In the genomic region with DNA sequence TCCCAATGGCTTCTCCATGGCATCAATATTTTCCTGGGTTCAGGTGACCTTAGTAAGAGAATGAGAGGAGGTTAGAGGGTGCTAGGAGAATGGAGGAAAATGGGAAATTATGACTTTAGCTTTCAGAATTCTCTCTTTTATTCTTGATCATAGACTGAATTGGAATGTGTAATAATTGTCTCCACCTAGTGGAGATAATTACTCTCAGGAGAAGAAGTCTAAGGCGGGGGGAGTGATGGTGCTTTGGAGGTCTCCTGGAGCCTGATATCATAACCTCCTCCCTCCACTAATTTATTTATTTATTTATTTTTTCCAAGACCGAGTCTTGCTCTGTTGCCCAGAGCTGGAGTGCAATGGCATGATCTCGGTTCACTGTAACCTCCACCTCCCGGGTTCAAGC, we compare ENCODE assay signal across 12 cellular contexts.
A peak's percentile ranks its signal among the peaks of the same experiment; 100 is the strongest.
DNase-seq lines count a peak whose midpoint lies in the region; ATAC-seq, FAIRE-seq and TF ChIP-seq lines count a peak whose summit lies in the region.
"Had no signal": no experiment of that assay in that cellular context is flagged by ENCODE, and none has a peak within 500 bp of the region (broad histone marks: within the 10 kb centered on the region; RNA-seq: fewer than 3 reads in every experiment).

No MANE protein-coding gene starts in this region.

- ATAC-seq in K562 (0 out of 3 replicates have a peak, but pooled peaks have one; percentile 42), GM21825 (IDR thresholded peaks at IDR 0.05; ENCODE audit: unreplicated experiment) (no peak)

- no peaks in the 10 kb centered on the region for H3K9me1 ChIP-seq in K562 (ENCODE audit: control insufficient read depth, insufficient read depth, low read length)

- TF ChIP-seq RAD21 in K562 (CRISPR knock-in tag; conservative IDR thresholded peaks at IDR 0.05 in 1 of 2, IDR thresholded peaks at IDR 0.05 in 1 of 2): peak in 1 of 2 experiments; percentile 43; a peak in 2 of 4 replicates

- H3K36me3 ChIP-seq in K562 (ENCODE audit: control insufficient read depth, insufficient read depth, low read length) (no peaks in the 10 kb centered on the region), hepatocyte (replicated peaks; ENCODE audit: insufficient read depth, low read depth) (no peaks in the 10 kb centered on the region)

- no peak for FAIRE-seq in K562 (lab: Jason Lieb, UNC)

- no peaks in the 10 kb centered on the region for H3K9me2 ChIP-seq in hepatocyte (replicated peaks; ENCODE audit: insufficient read depth)

- H3K4me3 ChIP-seq in K562 (no peak overlapping the region), hepatocyte (no peak overlapping the region)

- H2AFZ ChIP-seq in K562 (ENCODE audit: low read depth, low read length) (no peak overlapping the region), hepatocyte (no peak overlapping the region)

- POLR2A ChIA-PET in K562 (lab: Yijun Ruan, JAX): no interaction called here

- CTCF ChIA-PET in K562 (lab: Yijun Ruan, JAX; ENCODE audit: low intra/inter-chr PET ratio): interaction anchor here (0.6 kb wide), 1 partner anchor 215 kb away, joined by 3 read pairs; no protein-coding TSS in a partner anchor

- in situ Hi-C loops in K562 (cut with MboI): no loop called here

- intact Hi-C loops in K562 (cut with micrococcal nuclease): loop anchor here (10.0 kb wide), 1 partner anchor 217 kb away; a partner anchor contains a TSS

- no peaks in the 10 kb centered on the region for H3K4me1 ChIP-seq in K562 (replicated peaks in 1 of 2; ENCODE audit: control insufficient read depth in 2 of 2, insufficient read depth in 2 of 2, low read length in 2 of 2)
- H3K4me1 ChIP-seq in hepatocyte (ENCODE audit: insufficient read depth): no peaks in the 10 kb centered on the region

- H4K20me1 ChIP-seq in K562 (replicated peaks; ENCODE audit: control insufficient read depth, insufficient read depth, low read length): no peaks in the 10 kb centered on the region
- no peaks in the 10 kb centered on the region for H4K20me1 ChIP-seq in hepatocyte (ENCODE audit: insufficient read depth, poor library complexity, severe bottlenecking)

- H3K9me3 ChIP-seq in K562 (replicated peaks; ENCODE audit: control insufficient read depth, insufficient read depth, low read depth, low read length): no peaks in the 10 kb centered on the region
- H3K9me3 ChIP-seq in hepatocyte (ENCODE audit: low read depth): no peaks in the 10 kb centered on the region

- TF ChIP-seq POLR2A in K562 (conservative IDR thresholded peaks at IDR 0.05): no peak

- no peaks in the 10 kb centered on the region for H3K27me3 ChIP-seq in K562 (ENCODE audit: control insufficient read depth in 2 of 2, insufficient read depth in 2 of 2, low read length in 2 of 2)
- H3K27me3 ChIP-seq in hepatocyte: peaks cover 4% of the 10 kb centered on the region

- no peak for TF ChIP-seq EP300 in K562 (IDR thresholded peaks at IDR 0.05; ENCODE audit: low read length)

- BruUV-seq in K562 (replicated peaks; lab: Mats Ljungman, UMichigan): no TSS peak

- WGBS in K562 (ENCODE audit: insufficient coverage, low coverage, missing lambda C conversion rate): 2% methylated on average over 4 of the region's 4 CpGs
- WGBS in hepatocyte (ENCODE audit: low lambda C conversion rate, missing lambda C conversion rate): 93% methylated on average over 4 of the region's 4 CpGs

- no peak overlapping the region for H3K9ac ChIP-seq in K562 (ENCODE audit: insufficient read depth in 1 of 2, low read depth in 2 of 2, low read length in 2 of 2)

- H3K79me2 ChIP-seq in K562 (ENCODE audit: control insufficient read depth, insufficient read depth, low read length) (no peaks in the 10 kb centered on the region), hepatocyte (no peaks in the 10 kb centered on the region)

- TF ChIP-seq CTCF in C4-2B (conservative IDR thresholded peaks at IDR 0.05) (peak; percentile 29), K562 (IDR thresholded peaks at IDR 0.05 in 2 of 3, conservative IDR thresholded peaks at IDR 0.05 in 1 of 3; ENCODE audit: insufficient read depth in 2 of 3, low read depth in 1 of 3, low read length in 3 of 3) (peak in 1 of 3 experiments; percentile 25; a peak in 2 of 6 replicates), hepatocyte (IDR thresholded peaks at IDR 0.05; ENCODE audit: poor library complexity) (peak; percentile 32)

- DNase-seq in HCEC 1CT (peak; percentile 4), K562 (ENCODE audit: extremely low read depth in 1 of 4, low spot score in 3 of 4) (no peak), hepatocyte (ENCODE audit: low spot score) (no peak), glomerular visceral epithelial cell (ENCODE audit: extremely low spot score) (no peak), UCSD-AML1 (lab: John Stamatoyannopoulos, UW; ENCODE audit: unreplicated experiment) (no peak), activated T-cell treated with anti-CD3 and anti-CD28 coated beads for 4 hours (no peak)
- DNase-seq: DND-41, foreskin melanocyte, mesendoderm, NCI-H526 treated with DMSO at 0.1 percent for 48 hours had no signal

- H3K27ac ChIP-seq in C4-2B (no peak overlapping the region), K562 (ENCODE audit: extremely low read depth, low read depth, low read length) (no peak overlapping the region), hepatocyte (no peak overlapping the region)

- H3K4me2 ChIP-seq in K562 (ENCODE audit: insufficient read depth, low read length) (no peak overlapping the region), hepatocyte (no peak overlapping the region)

TF ChIP-seq in K562, 482 proteins besides CTCF, POLR2A, EP300 and RAD21:
- TF ChIP-seq LCOR (CRISPR knock-in tag; IDR thresholded peaks at IDR 0.05): no peak
- TF ChIP-seq, protein P1, sequence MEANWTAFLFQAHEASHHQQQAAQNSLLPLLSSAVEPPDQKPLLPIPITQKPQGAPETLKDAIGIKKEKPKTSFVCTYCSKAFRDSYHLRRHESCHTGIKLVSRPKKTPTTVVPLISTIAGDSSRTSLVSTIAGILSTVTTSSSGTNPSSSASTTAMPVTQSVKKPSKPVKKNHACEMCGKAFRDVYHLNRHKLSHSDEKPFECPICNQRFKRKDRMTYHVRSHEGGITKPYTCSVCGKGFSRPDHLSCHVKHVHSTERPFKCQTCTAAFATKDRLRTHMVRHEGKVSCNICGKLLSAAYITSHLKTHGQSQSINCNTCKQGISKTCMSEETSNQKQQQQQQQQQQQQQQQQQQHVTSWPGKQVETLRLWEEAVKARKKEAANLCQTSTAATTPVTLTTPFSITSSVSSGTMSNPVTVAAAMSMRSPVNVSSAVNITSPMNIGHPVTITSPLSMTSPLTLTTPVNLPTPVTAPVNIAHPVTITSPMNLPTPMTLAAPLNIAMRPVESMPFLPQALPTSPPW (CRISPR knock-in tag; IDR thresholded peaks at IDR 0.05): peak; percentile 37; the same call in 1 of the 2 replicates
- no peak for TF ChIP-seq HNRNPLL (IDR thresholded peaks at IDR 0.05; ENCODE audit: low read depth, low read length, poor library complexity, severe bottlenecking)
